28 cellular contexts compared by ENCODE assay signal in genomic region chr18:75189696-75190095, GRCh38.
"Had no signal": no experiment of that assay in that cellular context is flagged by ENCODE, and none has a peak within 500 bp of the region (broad histone marks: within the 10 kb centered on the region; RNA-seq: fewer than 3 reads in every experiment).

No MANE protein-coding gene starts in this region.

- H3K4me1 ChIP-seq: adrenal gland, ascending aorta, body of pancreas, breast epithelium had no signal

- H3K9me3 ChIP-seq: adrenal gland, ascending aorta, body of pancreas, breast epithelium had no signal

- H3K4me3 ChIP-seq: adrenal gland, ascending aorta, body of pancreas, breast epithelium, cardiac muscle cell had no signal

- DNase-seq: activated gamma-delta T cell; activated gamma-delta T cell treated with Interleukin-2 at 50 U/mL for 16 hours; activated naive CD4-positive, alpha-beta T cell; activated naive CD4-positive, alpha-beta T cell treated with anti-CD3 and anti-CD28 coated beads for 36 hours; activated naive CD4-positive, alpha-beta T cell treated with anti-CD3 and anti-CD28 coated beads, Interleukin-2, amount 10 ng/mL, durations not matched to agents 7 days and 5 days; activated naive CD4-positive, alpha-beta T cell treated with anti-CD3 and anti-CD28 coated beads, Interleukin-2, amount 50 U/mL, for 16 hours; activated naive CD4-positive, alpha-beta T cell treated with Interleukin-2 at 50 U/mL for 16 hours; activated naive CD8-positive, alpha-beta T cell treated with anti-CD3 and anti-CD28 coated beads for 36 hours; activated naive CD8-positive, alpha-beta T cell treated with anti-CD3 and anti-CD28 coated beads, Interleukin-2, amount 10 ng/mL, durations not matched to agents 7 days and 5 days; activated naive CD8-positive, alpha-beta T cell treated with anti-CD3 and anti-CD28 coated beads, Interleukin-2, amount 50 U/mL, for 24 hours; activated T-cell treated with anti-CD3 and anti-CD28 coated beads for 4 hours; activated T-cell treated with anti-CD3 and anti-CD28 coated beads, Interleukin-2, amount 50 U/mL, for 1 hour; activated T-cell treated with anti-CD3 and anti-CD28 coated beads, Interleukin-2, amount 50 U/mL, for 24 hours; activated T-cell treated with anti-CD3 and anti-CD28 coated beads, Interleukin-2, amount 50 U/mL, for 4 hours; activated T-cell treated with anti-CD3 and anti-CD28 coated beads, Interleukin-2, amount 50 U/mL, for 48 hours; activated T-cell treated with anti-CD3 and anti-CD28 coated beads, Interleukin-2, amount 50 U/mL, for 72 hours; adrenal gland; amniotic stem cell; amygdala; anterior cingulate cortex; aorta; body of pancreas; caudate nucleus; central memory CD4-positive, alpha-beta T cell; cerebellar nuclear complex had no signal

- H3K36me3 ChIP-seq: adrenal gland, ascending aorta, breast epithelium, cardiac muscle cell had no signal

- H3K27ac ChIP-seq: adrenal gland, ascending aorta, body of pancreas, breast epithelium, cardiac muscle cell had no signal

- H3K27me3 ChIP-seq: adrenal gland, ascending aorta, body of pancreas, breast epithelium, cardiac muscle cell had no signal
